Comparison of ENCODE assay signal across 1 cellular context in the genomic region with DNA sequence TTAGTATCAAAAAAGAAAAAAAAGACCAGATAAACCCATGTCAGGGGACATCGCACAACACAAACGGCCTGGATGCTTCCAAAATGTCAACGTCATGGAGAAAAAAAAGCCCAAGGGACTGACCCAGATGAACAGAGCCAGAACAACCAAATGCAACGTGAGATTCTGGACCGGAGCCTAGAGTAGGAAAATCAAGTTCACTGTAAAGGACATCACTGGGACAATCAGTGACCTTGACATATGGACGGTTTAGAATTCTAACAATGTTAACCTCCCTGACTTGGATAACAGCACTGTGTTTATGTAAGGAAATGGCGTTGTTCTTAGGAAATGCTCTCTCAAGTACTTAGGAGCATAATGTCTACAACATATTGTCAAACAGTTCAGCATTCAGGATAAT.
TF ChIP-seq lines count a peak whose summit lies in the region.

No MANE protein-coding gene starts in this region.

TF ChIP-seq in HepG2, 621 proteins besides CTCF, POLR2A, EP300 and RAD21 (continued from another document and continues in another):
- TF ChIP-seq, protein P1, sequence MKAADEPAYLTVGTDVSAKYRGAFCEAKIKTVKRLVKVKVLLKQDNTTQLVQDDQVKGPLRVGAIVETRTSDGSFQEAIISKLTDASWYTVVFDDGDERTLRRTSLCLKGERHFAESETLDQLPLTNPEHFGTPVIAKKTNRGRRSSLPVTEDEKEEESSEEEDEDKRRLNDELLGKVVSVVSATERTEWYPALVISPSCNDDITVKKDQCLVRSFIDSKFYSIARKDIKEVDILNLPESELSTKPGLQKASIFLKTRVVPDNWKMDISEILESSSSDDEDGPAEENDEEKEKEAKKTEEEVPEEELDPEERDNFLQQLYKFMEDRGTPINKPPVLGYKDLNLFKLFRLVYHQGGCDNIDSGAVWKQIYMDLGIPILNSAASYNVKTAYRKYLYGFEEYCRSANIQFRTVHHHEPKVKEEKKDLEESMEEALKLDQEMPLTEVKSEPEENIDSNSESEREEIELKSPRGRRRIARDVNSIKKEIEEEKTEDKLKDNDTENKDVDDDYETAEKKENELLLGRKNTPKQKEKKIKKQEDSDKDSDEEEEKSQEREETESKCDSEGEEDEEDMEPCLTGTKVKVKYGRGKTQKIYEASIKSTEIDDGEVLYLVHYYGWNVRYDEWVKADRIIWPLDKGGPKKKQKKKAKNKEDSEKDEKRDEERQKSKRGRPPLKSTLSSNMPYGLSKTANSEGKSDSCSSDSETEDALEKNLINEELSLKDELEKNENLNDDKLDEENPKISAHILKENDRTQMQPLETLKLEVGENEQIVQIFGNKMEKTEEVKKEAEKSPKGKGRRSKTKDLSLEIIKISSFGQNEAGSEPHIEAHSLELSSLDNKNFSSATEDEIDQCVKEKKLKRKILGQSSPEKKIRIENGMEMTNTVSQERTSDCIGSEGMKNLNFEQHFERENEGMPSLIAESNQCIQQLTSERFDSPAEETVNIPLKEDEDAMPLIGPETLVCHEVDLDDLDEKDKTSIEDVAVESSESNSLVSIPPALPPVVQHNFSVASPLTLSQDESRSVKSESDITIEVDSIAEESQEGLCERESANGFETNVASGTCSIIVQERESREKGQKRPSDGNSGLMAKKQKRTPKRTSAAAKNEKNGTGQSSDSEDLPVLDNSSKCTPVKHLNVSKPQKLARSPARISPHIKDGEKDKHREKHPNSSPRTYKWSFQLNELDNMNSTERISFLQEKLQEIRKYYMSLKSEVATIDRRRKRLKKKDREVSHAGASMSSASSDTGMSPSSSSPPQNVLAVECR (CRISPR knock-in tag; IDR thresholded peaks at IDR 0.05; ENCODE audit: borderline replicate concordance), result no peak
- TF ChIP-seq, protein P2, sequence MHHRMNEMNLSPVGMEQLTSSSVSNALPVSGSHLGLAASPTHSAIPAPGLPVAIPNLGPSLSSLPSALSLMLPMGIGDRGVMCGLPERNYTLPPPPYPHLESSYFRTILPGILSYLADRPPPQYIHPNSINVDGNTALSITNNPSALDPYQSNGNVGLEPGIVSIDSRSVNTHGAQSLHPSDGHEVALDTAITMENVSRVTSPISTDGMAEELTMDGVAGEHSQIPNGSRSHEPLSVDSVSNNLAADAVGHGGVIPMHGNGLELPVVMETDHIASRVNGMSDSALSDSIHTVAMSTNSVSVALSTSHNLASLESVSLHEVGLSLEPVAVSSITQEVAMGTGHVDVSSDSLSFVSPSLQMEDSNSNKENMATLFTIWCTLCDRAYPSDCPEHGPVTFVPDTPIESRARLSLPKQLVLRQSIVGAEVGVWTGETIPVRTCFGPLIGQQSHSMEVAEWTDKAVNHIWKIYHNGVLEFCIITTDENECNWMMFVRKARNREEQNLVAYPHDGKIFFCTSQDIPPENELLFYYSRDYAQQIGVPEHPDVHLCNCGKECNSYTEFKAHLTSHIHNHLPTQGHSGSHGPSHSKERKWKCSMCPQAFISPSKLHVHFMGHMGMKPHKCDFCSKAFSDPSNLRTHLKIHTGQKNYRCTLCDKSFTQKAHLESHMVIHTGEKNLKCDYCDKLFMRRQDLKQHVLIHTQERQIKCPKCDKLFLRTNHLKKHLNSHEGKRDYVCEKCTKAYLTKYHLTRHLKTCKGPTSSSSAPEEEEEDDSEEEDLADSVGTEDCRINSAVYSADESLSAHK (CRISPR knock-in tag; IDR thresholded peaks at IDR 0.05; ENCODE audit: borderline replicate concordance), result no peak
- TF ChIP-seq, protein P3, sequence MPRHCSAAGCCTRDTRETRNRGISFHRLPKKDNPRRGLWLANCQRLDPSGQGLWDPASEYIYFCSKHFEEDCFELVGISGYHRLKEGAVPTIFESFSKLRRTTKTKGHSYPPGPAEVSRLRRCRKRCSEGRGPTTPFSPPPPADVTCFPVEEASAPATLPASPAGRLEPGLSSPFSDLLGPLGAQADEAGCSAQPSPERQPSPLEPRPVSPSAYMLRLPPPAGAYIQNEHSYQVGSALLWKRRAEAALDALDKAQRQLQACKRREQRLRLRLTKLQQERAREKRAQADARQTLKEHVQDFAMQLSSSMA (CRISPR knock-in tag; IDR thresholded peaks at IDR 0.05), result no peak
- TF ChIP-seq BHLHE40 (IDR thresholded peaks at IDR 0.05; ENCODE audit: low read length), result no peak
- TF ChIP-seq RFX3 (CRISPR knock-in tag; IDR thresholded peaks at IDR 0.05), result no peak
- no peak for TF ChIP-seq ZNF564 (CRISPR knock-in tag; IDR thresholded peaks at IDR 0.05)
- no peak for TF ChIP-seq ZNF343 (CRISPR knock-in tag; IDR thresholded peaks at IDR 0.05)
- TF ChIP-seq MED1 (CRISPR knock-in tag; IDR thresholded peaks at IDR 0.05), result no peak
- TF ChIP-seq TBP (CRISPR knock-in tag; IDR thresholded peaks at IDR 0.05), result no peak
- peak; percentile 84 for TF ChIP-seq TBL1XR1 (IDR thresholded peaks at IDR 0.05; ENCODE audit: borderline replicate concordance, low read length, partially characterized antibody)
- TF ChIP-seq HIVEP1 (CRISPR knock-in tag; IDR thresholded peaks at IDR 0.05), result no peak
- TF ChIP-seq, protein P4, sequence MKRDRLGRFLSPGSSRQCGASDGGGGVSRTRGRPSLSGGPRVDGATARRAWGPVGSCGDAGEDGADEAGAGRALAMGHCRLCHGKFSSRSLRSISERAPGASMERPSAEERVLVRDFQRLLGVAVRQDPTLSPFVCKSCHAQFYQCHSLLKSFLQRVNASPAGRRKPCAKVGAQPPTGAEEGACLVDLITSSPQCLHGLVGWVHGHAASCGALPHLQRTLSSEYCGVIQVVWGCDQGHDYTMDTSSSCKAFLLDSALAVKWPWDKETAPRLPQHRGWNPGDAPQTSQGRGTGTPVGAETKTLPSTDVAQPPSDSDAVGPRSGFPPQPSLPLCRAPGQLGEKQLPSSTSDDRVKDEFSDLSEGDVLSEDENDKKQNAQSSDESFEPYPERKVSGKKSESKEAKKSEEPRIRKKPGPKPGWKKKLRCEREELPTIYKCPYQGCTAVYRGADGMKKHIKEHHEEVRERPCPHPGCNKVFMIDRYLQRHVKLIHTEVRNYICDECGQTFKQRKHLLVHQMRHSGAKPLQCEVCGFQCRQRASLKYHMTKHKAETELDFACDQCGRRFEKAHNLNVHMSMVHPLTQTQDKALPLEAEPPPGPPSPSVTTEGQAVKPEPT (CRISPR knock-in tag; IDR thresholded peaks at IDR 0.05; ENCODE audit: low read depth), result no peak
- no peak for TF ChIP-seq KDM3A (CRISPR knock-in tag; IDR thresholded peaks at IDR 0.05; ENCODE audit: low read depth)
- TF ChIP-seq, protein P5, sequence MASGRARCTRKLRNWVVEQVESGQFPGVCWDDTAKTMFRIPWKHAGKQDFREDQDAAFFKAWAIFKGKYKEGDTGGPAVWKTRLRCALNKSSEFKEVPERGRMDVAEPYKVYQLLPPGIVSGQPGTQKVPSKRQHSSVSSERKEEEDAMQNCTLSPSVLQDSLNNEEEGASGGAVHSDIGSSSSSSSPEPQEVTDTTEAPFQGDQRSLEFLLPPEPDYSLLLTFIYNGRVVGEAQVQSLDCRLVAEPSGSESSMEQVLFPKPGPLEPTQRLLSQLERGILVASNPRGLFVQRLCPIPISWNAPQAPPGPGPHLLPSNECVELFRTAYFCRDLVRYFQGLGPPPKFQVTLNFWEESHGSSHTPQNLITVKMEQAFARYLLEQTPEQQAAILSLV (CRISPR knock-in tag; IDR thresholded peaks at IDR 0.05; ENCODE audit: borderline replicate concordance), result no peak
- peak; percentile 85 for TF ChIP-seq SKI (IDR thresholded peaks at IDR 0.05; ENCODE audit: partially characterized antibody)
- TF ChIP-seq, protein P6, sequence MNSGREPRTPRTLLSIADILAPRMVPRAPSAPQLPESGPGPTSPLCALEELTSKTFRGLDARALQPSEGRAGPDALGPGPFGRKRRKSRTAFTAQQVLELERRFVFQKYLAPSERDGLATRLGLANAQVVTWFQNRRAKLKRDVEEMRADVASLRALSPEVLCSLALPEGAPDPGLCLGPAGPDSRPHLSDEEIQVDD (CRISPR knock-in tag; IDR thresholded peaks at IDR 0.05; ENCODE audit: borderline replicate concordance), result no peak
- TF ChIP-seq, protein P7, sequence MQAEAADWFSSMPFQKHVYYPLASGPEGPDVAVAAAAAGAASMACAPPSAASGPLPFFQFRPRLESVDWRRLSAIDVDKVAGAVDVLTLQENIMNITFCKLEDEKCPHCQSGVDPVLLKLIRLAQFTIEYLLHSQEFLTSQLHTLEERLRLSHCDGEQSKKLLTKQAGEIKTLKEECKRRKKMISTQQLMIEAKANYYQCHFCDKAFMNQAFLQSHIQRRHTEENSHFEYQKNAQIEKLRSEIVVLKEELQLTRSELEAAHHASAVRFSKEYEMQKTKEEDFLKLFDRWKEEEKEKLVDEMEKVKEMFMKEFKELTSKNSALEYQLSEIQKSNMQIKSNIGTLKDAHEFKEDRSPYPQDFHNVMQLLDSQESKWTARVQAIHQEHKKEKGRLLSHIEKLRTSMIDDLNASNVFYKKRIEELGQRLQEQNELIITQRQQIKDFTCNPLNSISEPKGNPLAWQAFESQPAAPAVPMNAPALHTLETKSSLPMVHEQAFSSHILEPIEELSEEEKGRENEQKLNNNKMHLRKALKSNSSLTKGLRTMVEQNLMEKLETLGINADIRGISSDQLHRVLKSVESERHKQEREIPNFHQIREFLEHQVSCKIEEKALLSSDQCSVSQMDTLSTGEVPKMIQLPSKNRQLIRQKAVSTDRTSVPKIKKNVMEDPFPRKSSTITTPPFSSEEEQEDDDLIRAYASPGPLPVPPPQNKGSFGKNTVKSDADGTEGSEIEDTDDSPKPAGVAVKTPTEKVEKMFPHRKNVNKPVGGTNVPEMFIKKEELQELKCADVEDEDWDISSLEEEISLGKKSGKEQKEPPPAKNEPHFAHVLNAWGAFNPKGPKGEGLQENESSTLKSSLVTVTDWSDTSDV (CRISPR knock-in tag; IDR thresholded peaks at IDR 0.05), result no peak
- no peak for TF ChIP-seq STAG1 (CRISPR knock-in tag; IDR thresholded peaks at IDR 0.05)
- TF ChIP-seq, protein P8, sequence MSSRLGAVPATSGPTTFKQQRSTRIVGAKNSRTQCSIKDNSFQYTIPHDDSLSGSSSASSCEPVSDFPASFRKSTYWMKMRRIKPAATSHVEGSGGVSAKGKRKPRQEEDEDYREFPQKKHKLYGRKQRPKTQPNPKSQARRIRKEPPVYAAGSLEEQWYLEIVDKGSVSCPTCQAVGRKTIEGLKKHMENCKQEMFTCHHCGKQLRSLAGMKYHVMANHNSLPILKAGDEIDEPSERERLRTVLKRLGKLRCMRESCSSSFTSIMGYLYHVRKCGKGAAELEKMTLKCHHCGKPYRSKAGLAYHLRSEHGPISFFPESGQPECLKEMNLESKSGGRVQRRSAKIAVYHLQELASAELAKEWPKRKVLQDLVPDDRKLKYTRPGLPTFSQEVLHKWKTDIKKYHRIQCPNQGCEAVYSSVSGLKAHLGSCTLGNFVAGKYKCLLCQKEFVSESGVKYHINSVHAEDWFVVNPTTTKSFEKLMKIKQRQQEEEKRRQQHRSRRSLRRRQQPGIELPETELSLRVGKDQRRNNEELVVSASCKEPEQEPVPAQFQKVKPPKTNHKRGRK (CRISPR knock-in tag; IDR thresholded peaks at IDR 0.05), result no peak
- TF ChIP-seq, protein P9, sequence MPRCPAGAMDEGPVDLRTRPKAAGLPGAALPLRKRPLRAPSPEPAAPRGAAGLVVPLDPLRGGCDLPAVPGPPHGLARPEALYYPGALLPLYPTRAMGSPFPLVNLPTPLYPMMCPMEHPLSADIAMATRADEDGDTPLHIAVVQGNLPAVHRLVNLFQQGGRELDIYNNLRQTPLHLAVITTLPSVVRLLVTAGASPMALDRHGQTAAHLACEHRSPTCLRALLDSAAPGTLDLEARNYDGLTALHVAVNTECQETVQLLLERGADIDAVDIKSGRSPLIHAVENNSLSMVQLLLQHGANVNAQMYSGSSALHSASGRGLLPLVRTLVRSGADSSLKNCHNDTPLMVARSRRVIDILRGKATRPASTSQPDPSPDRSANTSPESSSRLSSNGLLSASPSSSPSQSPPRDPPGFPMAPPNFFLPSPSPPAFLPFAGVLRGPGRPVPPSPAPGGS (CRISPR knock-in tag; IDR thresholded peaks at IDR 0.05), result no peak
- TF ChIP-seq, protein P10, sequence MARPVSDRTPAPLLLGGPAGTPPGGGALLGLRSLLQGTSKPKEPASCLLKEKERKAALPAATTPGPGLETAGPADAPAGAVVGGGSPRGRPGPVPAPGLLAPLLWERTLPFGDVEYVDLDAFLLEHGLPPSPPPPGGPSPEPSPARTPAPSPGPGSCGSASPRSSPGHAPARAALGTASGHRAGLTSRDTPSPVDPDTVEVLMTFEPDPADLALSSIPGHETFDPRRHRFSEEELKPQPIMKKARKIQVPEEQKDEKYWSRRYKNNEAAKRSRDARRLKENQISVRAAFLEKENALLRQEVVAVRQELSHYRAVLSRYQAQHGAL (CRISPR knock-in tag; IDR thresholded peaks at IDR 0.05; ENCODE audit: not compliant biosample characterization), result no peak
- TF ChIP-seq SOX5 (CRISPR knock-in tag; IDR thresholded peaks at IDR 0.05; ENCODE audit: borderline replicate concordance), result peak; percentile 40; the same call in 1 of the 2 replicates
- TF ChIP-seq, protein P11, sequence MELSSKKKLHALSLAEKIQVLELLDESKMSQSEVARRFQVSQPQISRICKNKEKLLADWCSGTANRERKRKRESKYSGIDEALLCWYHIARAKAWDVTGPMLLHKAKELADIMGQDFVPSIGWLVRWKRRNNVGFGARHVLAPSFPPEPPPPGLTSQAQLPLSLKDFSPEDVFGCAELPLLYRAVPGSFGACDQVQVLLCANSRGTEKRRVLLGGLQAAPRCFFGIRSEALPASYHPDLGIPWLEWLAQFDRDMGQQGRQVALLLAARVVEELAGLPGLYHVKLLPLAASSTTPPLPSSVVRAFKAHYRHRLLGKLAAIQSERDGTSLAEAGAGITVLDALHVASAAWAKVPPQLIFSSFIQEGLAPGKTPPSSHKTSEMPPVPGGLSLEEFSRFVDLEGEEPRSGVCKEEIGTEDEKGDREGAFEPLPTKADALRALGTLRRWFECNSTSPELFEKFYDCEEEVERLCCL (CRISPR knock-in tag; IDR thresholded peaks at IDR 0.05; ENCODE audit: borderline replicate concordance), result no peak
- TF ChIP-seq, protein P12, sequence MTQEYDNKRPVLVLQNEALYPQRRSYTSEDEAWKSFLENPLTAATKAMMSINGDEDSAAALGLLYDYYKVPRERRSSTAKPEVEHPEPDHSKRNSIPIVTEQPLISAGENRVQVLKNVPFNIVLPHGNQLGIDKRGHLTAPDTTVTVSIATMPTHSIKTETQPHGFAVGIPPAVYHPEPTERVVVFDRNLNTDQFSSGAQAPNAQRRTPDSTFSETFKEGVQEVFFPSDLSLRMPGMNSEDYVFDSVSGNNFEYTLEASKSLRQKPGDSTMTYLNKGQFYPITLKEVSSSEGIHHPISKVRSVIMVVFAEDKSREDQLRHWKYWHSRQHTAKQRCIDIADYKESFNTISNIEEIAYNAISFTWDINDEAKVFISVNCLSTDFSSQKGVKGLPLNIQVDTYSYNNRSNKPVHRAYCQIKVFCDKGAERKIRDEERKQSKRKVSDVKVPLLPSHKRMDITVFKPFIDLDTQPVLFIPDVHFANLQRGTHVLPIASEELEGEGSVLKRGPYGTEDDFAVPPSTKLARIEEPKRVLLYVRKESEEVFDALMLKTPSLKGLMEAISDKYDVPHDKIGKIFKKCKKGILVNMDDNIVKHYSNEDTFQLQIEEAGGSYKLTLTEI (CRISPR knock-in tag; conservative IDR thresholded peaks at IDR 0.05), result no peak
- no peak for TF ChIP-seq RFX1 (IDR thresholded peaks at IDR 0.05)
- TF ChIP-seq, protein P13, sequence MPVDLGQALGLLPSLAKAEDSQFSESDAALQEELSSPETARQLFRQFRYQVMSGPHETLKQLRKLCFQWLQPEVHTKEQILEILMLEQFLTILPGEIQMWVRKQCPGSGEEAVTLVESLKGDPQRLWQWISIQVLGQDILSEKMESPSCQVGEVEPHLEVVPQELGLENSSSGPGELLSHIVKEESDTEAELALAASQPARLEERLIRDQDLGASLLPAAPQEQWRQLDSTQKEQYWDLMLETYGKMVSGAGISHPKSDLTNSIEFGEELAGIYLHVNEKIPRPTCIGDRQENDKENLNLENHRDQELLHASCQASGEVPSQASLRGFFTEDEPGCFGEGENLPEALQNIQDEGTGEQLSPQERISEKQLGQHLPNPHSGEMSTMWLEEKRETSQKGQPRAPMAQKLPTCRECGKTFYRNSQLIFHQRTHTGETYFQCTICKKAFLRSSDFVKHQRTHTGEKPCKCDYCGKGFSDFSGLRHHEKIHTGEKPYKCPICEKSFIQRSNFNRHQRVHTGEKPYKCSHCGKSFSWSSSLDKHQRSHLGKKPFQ (CRISPR knock-in tag; IDR thresholded peaks at IDR 0.05; ENCODE audit: insufficient replicate concordance), result no peak
- no peak for TF ChIP-seq CENPX (CRISPR knock-in tag; IDR thresholded peaks at IDR 0.05)
